ENCODE assay signal across 14 cellular contexts in genomic region chr1:101027194-101027772, GRCh38. TPM values are rescaled to one million over a fixed set of nuclear protein-coding genes. Genes with fewer than 3 reads are reported as not detected.
DNase-seq lines count a peak whose midpoint lies in the region; ATAC-seq and TF ChIP-seq lines count a peak whose summit lies in the region.
"Had no signal": no experiment of that assay in that cellular context is flagged by ENCODE, and none has a peak within 500 bp of the region (broad histone marks: within the 10 kb centered on the region; RNA-seq: fewer than 3 reads in every experiment).

No MANE protein-coding gene starts in this region.

- H3K27me3 Mint-ChIP-seq in Caco-2 (ENCODE audit: insufficient read depth, unreplicated experiment): no peaks in the 10 kb centered on the region
- H3K27me3 Mint-ChIP-seq in activated T-helper 2 cell treated with anti-CD3 and anti-CD28 coated beads, Interferon-gamma antibody, Interleukin-2, Interleukin-4, amounts not matched to agents 10 μg/mL and 5 μg/mL and 100 μg/mL, durations not matched to agents 14 hours and 24 hours and 36 hours (ENCODE audit: low read depth): no peaks in the 10 kb centered on the region
- no peaks in the 10 kb centered on the region for H3K27me3 Mint-ChIP-seq in natural killer cell (ENCODE audit: low read depth in 2 of 2)

- peak overlapping the region; percentile 23 for H3K4me3 Mint-ChIP-seq in Caco-2 (ENCODE audit: unreplicated experiment)
- peak overlapping the region; percentile 68 for H3K4me3 Mint-ChIP-seq in activated T-helper 2 cell treated with anti-CD3 and anti-CD28 coated beads, Interferon-gamma antibody, Interleukin-2, Interleukin-4, amounts not matched to agents 10 μg/mL and 5 μg/mL and 100 μg/mL, durations not matched to agents 14 hours and 24 hours and 36 hours (ENCODE audit: low read depth)
- peak overlapping the region; percentile 32 for H3K4me3 Mint-ChIP-seq in natural killer cell

- H3K4me2 ChIP-seq in HCT116 (ENCODE audit: low read length): peak overlapping the region; percentile 81

- TF ChIP-seq CTCF in Caco-2 (IDR thresholded peaks at IDR 0.05; ENCODE audit: insufficient read depth in 1 of 2, low read depth in 1 of 2, low read length in 1 of 2, severe bottlenecking in 1 of 2, unreplicated experiment in 1 of 2) (no peak), HCT116 (IDR thresholded peaks at IDR 0.05 in 2 of 3, conservative IDR thresholded peaks at IDR 0.05 in 1 of 3; ENCODE audit: borderline replicate concordance in 1 of 3, insufficient read depth in 1 of 3, low read depth in 2 of 3, low read length in 2 of 3) (no peak), natural killer cell (IDR thresholded peaks at IDR 0.05) (no peak)

- H3K27ac ChIP-seq in HCT116 (ENCODE audit: low read depth, low read length): no peak overlapping the region
- H3K27ac ChIP-seq: lower lobe of right lung had no signal

- no peak for TF ChIP-seq RAD21 in HCT116 (IDR thresholded peaks at IDR 0.05; ENCODE audit: low read depth)

- no peaks in the 10 kb centered on the region for H3K9me2 ChIP-seq in HCT116 (ENCODE audit: insufficient read depth)

- H3K79me2 ChIP-seq in HCT116 (ENCODE audit: insufficient read depth, low read length): peaks cover 66% of the 10 kb centered on the region

- no peak overlapping the region for H3K9ac ChIP-seq in HCT116 (ENCODE audit: low read length)

- RAD21 ChIA-PET in HCT116 (lab: Charles Lee; ENCODE audit: low non-redundant PET in 1 of 2, low total read pairs in 2 of 2, uncharacterized antibody in 2 of 2, unreplicated experiment in 2 of 2): no interaction called here

- no peaks in the 10 kb centered on the region for H4K20me1 ChIP-seq in HCT116 (ENCODE audit: insufficient read depth)

- H3K27me3 ChIP-seq in Caco-2 (replicated peaks; ENCODE audit: control insufficient read depth, insufficient read depth, low read length) (no peaks in the 10 kb centered on the region), HCT116 (ENCODE audit: insufficient read depth, low read length) (no peaks in the 10 kb centered on the region), H7 (ENCODE audit: control insufficient read depth, insufficient read depth, low read length) (no peaks in the 10 kb centered on the region)
- H3K27me3 ChIP-seq: SJCRH30, stomach had no signal

- H3K4me1 Mint-ChIP-seq in Caco-2 (ENCODE audit: low read depth, unreplicated experiment) (peaks cover 8% of the 10 kb centered on the region), natural killer cell (peaks cover 36 to 37% of the 10 kb centered on the region in 2 donors)
- H3K4me1 Mint-ChIP-seq in activated T-helper 2 cell treated with anti-CD3 and anti-CD28 coated beads, Interferon-gamma antibody, Interleukin-2, Interleukin-4, amounts not matched to agents 10 μg/mL and 5 μg/mL and 100 μg/mL, durations not matched to agents 14 hours and 24 hours and 36 hours (ENCODE audit: low read depth): peaks cover 52% of the 10 kb centered on the region

- H3K9me3 ChIP-seq in Caco-2 (no peaks in the 10 kb centered on the region), HCT116 (ENCODE audit: control insufficient read depth in 1 of 2, insufficient read depth in 1 of 2, low read depth in 1 of 2, low read length in 2 of 2) (no peaks in the 10 kb centered on the region)
- H3K9me3 ChIP-seq: lower lobe of right lung, SJCRH30, stomach had no signal

- H3K4me3 ChIP-seq in Caco-2 (ENCODE audit: low read depth, low read length) (no peak overlapping the region), HCT116 (replicated peaks in 1 of 2; ENCODE audit: low read depth in 1 of 2, low read length in 2 of 2) (peak overlapping the region in 1 of 2 experiments; percentile 92; a peak in 1 of 4 replicates), H7 (ENCODE audit: insufficient read depth, low read depth, low read length) (no peak overlapping the region)

- CTCF ChIA-PET in Caco-2 (lab: Charles Lee): no interaction called here
- CTCF ChIA-PET in HCT116 (lab: Charles Lee): no interaction called here

- ATAC-seq in HCT116 (no peak), natural killer cell (no peak), HG02623 (IDR thresholded peaks at IDR 0.05; ENCODE audit: unreplicated experiment) (no peak)
- ATAC-seq: lower lobe of right lung had no signal

- no peak overlapping the region for H3K27ac Mint-ChIP-seq in Caco-2 (ENCODE audit: unreplicated experiment)
- H3K27ac Mint-ChIP-seq in activated T-helper 2 cell treated with anti-CD3 and anti-CD28 coated beads, Interferon-gamma antibody, Interleukin-2, Interleukin-4, amounts not matched to agents 10 μg/mL and 5 μg/mL and 100 μg/mL, durations not matched to agents 14 hours and 24 hours and 36 hours: peak overlapping the region; percentile 5
- peak overlapping the region in 1 of 2 donors; percentile 2 for H3K27ac Mint-ChIP-seq in natural killer cell

- H3K36me3 ChIP-seq in Caco-2 (ENCODE audit: control insufficient read depth, insufficient read depth, low read length): no peaks in the 10 kb centered on the region
- H3K36me3 ChIP-seq in HCT116 (ENCODE audit: control insufficient read depth in 1 of 2, insufficient read depth in 2 of 2, low read length in 2 of 2): no peaks in the 10 kb centered on the region
- H3K36me3 ChIP-seq in H7 (replicated peaks; ENCODE audit: control insufficient read depth, insufficient read depth, low read length): no peaks in the 10 kb centered on the region; the same call in none of the 2 replicates
- H3K36me3 ChIP-seq: lower lobe of right lung, stomach had no signal

- no peak for TF ChIP-seq POLR2A in HCT116 (IDR thresholded peaks at IDR 0.05; ENCODE audit: borderline replicate concordance, extremely low read depth, insufficient read depth, insufficient read length)

- POLR2A ChIA-PET in Caco-2 (lab: Charles Lee): no interaction called here
- POLR2A ChIA-PET in HCT116 (lab: Charles Lee): no interaction called here

- no peak for DNase-seq in Caco-2
- no peak for DNase-seq in HCT116 (ENCODE audit: low read depth, low spot score)
- DNase-seq in activated T-helper 2 cell treated with anti-CD3 and anti-CD28 coated beads, Interferon-gamma antibody, Interleukin-2, Interleukin-4, amounts not matched to agents 10 μg/mL and 5 μg/mL and 100 μg/mL, durations not matched to agents 14 hours and 24 hours and 36 hours (ENCODE audit: low spot score): no peak
- DNase-seq in natural killer cell: no peak
- DNase-seq in H7: no peak
- no peak for DNase-seq in NAMALWA (ENCODE audit: low spot score)
- DNase-seq: lower lobe of right lung; NCI-H1048; NCI-H524 treated with DMSO at 0.1 percent for 48 hours; posterior cingulate gyrus; stimulated activated CD4-positive, alpha-beta T cell treated with anti-CD3 and anti-CD28 coated beads, Interleukin-2, amount 100 ng/mL, for 24 hours; stomach had no signal

- no peak overlapping the region for H2AFZ ChIP-seq in HCT116 (ENCODE audit: low read depth, low read length, poor library complexity, severe bottlenecking)

- intact Hi-C loops in Caco-2 (cut with micrococcal nuclease; ENCODE audit: unreplicated experiment) (no loop called here), HCT116 (cut with micrococcal nuclease) (loop anchor here (10.0 kb wide), 2 partner anchors 208 to 258 kb away; partner anchors contain the start of gene S1PR1), natural killer cell (cut with micrococcal nuclease) (loop anchor here (2.0 to 5.0 kb wide), 4 partner anchors 100 to 260 kb away; partner anchors contain the start of gene SLC30A7)
- intact Hi-C loops in activated T-helper 2 cell treated with anti-CD3 and anti-CD28 coated beads, Interferon-gamma antibody, Interleukin-2, Interleukin-4, amounts not matched to agents 10 μg/mL and 5 μg/mL and 100 μg/mL, durations not matched to agents 14 hours and 24 hours and 36 hours (cut with micrococcal nuclease): loop anchor here (2.0 to 5.0 kb wide), 4 partner anchors 18 to 105 kb away; no protein-coding TSS in a partner anchor

- no peaks in the 10 kb centered on the region for H3K36me3 Mint-ChIP-seq in Caco-2 (ENCODE audit: insufficient read depth, unreplicated experiment)
- peaks cover 64% of the 10 kb centered on the region for H3K36me3 Mint-ChIP-seq in activated T-helper 2 cell treated with anti-CD3 and anti-CD28 coated beads, Interferon-gamma antibody, Interleukin-2, Interleukin-4, amounts not matched to agents 10 μg/mL and 5 μg/mL and 100 μg/mL, durations not matched to agents 14 hours and 24 hours and 36 hours (ENCODE audit: low read depth)
- no peaks in the 10 kb centered on the region for H3K36me3 Mint-ChIP-seq in natural killer cell

- H3K9me3 Mint-ChIP-seq in Caco-2 (ENCODE audit: unreplicated experiment) (no peaks in the 10 kb centered on the region), natural killer cell (no peaks in the 10 kb centered on the region)
- H3K9me3 Mint-ChIP-seq in activated T-helper 2 cell treated with anti-CD3 and anti-CD28 coated beads, Interferon-gamma antibody, Interleukin-2, Interleukin-4, amounts not matched to agents 10 μg/mL and 5 μg/mL and 100 μg/mL, durations not matched to agents 14 hours and 24 hours and 36 hours: peaks cover 4% of the 10 kb centered on the region

- H3K4me1 ChIP-seq in Caco-2 (no peaks in the 10 kb centered on the region), HCT116 (ENCODE audit: control insufficient read depth in 1 of 2, insufficient read depth in 2 of 2, low read length in 2 of 2) (peaks cover 4 to 12% of the 10 kb centered on the region in 2 experiments; a peak in 3 of 4 replicates)

- no TSS peak for BruUV-seq in Caco-2 (replicated peaks; lab: Mats Ljungman, UMichigan)
- BruUV-seq in HCT116 (replicated peaks; lab: Mats Ljungman, UMichigan): no TSS peak

TF ChIP-seq in HCT116, 20 proteins besides CTCF, POLR2A, EP300 and RAD21 (continues in another document):
- TF ChIP-seq SP1 (IDR thresholded peaks at IDR 0.05; ENCODE audit: low read depth): no peak
- TF ChIP-seq POLR2AphosphoS5 (IDR thresholded peaks at IDR 0.05; ENCODE audit: low read depth, low read length): no peak

RNA-seq across cellular contexts. Expression of gene DPH5, which starts 1.7 kb away (rescaled TPM):
- total RNA-seq in Caco-2 (2022) (23.8 and 25.6 TPM in 2 replicates), HCT116 (2021; ENCODE audit: unreplicated experiment) (55.8 TPM), natural killer cell (10 to 100 TPM; 17.1 to 22.9 (median 19.9) TPM)
- polyA plus RNA-seq in HCT116 (2012): 27.4 and 36.4 TPM in 2 replicates
- 33.5 and 40.0 TPM in 2 replicates for total RNA-seq in activated T-helper 2 cell treated with anti-CD3 and anti-CD28 coated beads, Interferon-gamma antibody, Interleukin-2, Interleukin-4, amounts not matched to agents 10 μg/mL and 5 μg/mL and 100 μg/mL, durations not matched to agents 14 hours and 24 hours and 36 hours
- 64.0 and 82.0 TPM in 2 replicates for total RNA-seq in H7 (2014; rRNA removed; shearing (Covaris generic))
